7 cellular contexts compared by ENCODE assay signal in the genomic region with DNA sequence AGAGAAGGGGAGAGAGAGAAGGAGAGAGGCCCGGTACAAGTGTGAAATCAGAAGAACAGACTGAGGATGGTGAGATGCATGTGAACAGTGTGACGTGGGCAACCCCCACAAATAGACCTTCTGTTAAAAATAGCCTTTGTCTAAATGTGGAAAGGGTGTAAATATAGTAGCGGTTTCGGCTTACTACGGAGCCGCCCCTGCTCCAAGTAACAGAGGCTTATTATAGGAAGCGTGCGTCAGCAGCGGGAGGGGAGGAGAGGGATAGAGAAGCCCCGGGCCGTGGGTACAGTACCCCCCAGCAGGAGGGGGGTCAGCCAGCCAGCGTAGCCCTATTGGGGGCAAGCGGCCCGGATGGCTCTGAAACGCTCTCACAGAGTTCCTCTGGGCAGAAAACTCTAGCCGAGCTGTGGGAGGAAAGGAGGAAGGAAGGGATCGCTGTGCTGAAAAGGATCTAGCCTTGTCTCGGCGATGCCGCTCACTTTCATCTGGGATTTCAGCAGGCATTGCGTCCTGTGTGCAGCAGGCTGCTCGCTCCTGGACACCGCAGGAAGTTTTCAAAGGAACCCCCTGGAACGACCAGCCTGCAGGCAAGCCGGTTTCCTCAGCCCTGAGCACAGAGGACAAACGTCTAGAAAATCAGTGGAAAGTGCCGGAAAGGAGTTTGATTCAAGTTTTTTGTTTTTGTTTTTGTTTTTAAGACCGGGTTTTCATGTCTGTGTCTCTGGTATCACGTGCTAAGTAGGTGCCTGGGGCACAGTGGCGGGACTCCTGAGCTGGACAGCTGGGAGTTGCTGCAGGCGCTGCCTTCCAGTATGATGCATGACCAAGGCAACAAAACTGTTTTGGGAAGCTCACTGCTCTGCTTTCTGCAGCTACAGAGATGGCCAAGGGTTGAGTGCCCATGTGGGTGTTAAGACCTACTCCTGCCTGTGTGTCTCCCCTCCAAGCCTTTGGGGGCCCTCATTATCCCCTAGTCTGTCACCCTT.
DNase-seq lines count a peak whose midpoint lies in the region; ATAC-seq and TF ChIP-seq lines count a peak whose summit lies in the region.

No MANE protein-coding gene starts in this region.

- peak overlapping the region; percentile 50 for H3K4me3 Mint-ChIP-seq in activated CD8-positive, alpha-beta T cell treated with anti-CD3 and anti-CD28 coated beads for 36 hours
- no peak overlapping the region for H3K4me3 Mint-ChIP-seq in progenitor cell of endocrine pancreas (ENCODE audit: low read depth)

- peak; percentile 48 for ATAC-seq in GM18519 (IDR thresholded peaks at IDR 0.05; ENCODE audit: low FRiP score, unreplicated experiment)
- ATAC-seq in HG02885 (IDR thresholded peaks at IDR 0.05; ENCODE audit: poor library complexity, unreplicated experiment): peak; percentile 66
- ATAC-seq in activated CD8-positive, alpha-beta T cell treated with anti-CD3 and anti-CD28 coated beads for 36 hours: peak; percentile 77
- ATAC-seq in gastroesophageal sphincter: peak; percentile 74
- peak; percentile 74 for ATAC-seq in omental fat pad (ENCODE audit: low FRiP score)
- no peak for ATAC-seq in HG02840 (IDR thresholded peaks at IDR 0.05; ENCODE audit: low FRiP score, unreplicated experiment)

- TF ChIP-seq CTCF in activated CD8-positive, alpha-beta T cell treated with anti-CD3 and anti-CD28 coated beads for 36 hours (IDR thresholded peaks at IDR 0.05): no peak
- peak in 1 of 4 experiments; percentile 7 for TF ChIP-seq CTCF in gastroesophageal sphincter (IDR thresholded peaks at IDR 0.05)
- no peak for TF ChIP-seq CTCF in omental fat pad (IDR thresholded peaks at IDR 0.05)
- no peak for TF ChIP-seq CTCF in progenitor cell of endocrine pancreas (IDR thresholded peaks at IDR 0.05; ENCODE audit: unreplicated experiment)

- POLR2A ChIA-PET in activated CD8-positive, alpha-beta T cell treated with anti-CD3 and anti-CD28 coated beads for 36 hours (lab: Charles Lee): no interaction called here

- peaks cover 18% of the 10 kb centered on the region for H3K4me1 Mint-ChIP-seq in activated CD8-positive, alpha-beta T cell treated with anti-CD3 and anti-CD28 coated beads for 36 hours (ENCODE audit: low read depth)
- H3K4me1 Mint-ChIP-seq in progenitor cell of endocrine pancreas (ENCODE audit: low read depth): no peaks in the 10 kb centered on the region

- H3K36me3 ChIP-seq in gastroesophageal sphincter: no peaks in the 10 kb centered on the region

- H3K27me3 Mint-ChIP-seq in activated CD8-positive, alpha-beta T cell treated with anti-CD3 and anti-CD28 coated beads for 36 hours: peaks cover 25% of the 10 kb centered on the region
- peaks cover 26% of the 10 kb centered on the region for H3K27me3 Mint-ChIP-seq in progenitor cell of endocrine pancreas

- H3K36me3 Mint-ChIP-seq in activated CD8-positive, alpha-beta T cell treated with anti-CD3 and anti-CD28 coated beads for 36 hours (ENCODE audit: low read depth): no peaks in the 10 kb centered on the region
- no peaks in the 10 kb centered on the region for H3K36me3 Mint-ChIP-seq in progenitor cell of endocrine pancreas (ENCODE audit: insufficient read depth)

- H3K27me3 ChIP-seq in gastroesophageal sphincter: no peaks in the 10 kb centered on the region

- H3K27ac Mint-ChIP-seq in activated CD8-positive, alpha-beta T cell treated with anti-CD3 and anti-CD28 coated beads for 36 hours: peak overlapping the region; percentile 12
- no peak overlapping the region for H3K27ac Mint-ChIP-seq in progenitor cell of endocrine pancreas

- TF ChIP-seq POLR2A in gastroesophageal sphincter (IDR thresholded peaks at IDR 0.05): no peak

- peak overlapping the region; percentile 30 to 52 for H3K4me3 ChIP-seq in gastroesophageal sphincter

- CTCF ChIA-PET in activated CD8-positive, alpha-beta T cell treated with anti-CD3 and anti-CD28 coated beads for 36 hours (lab: Charles Lee): interaction anchor here (1.1 kb wide), 1 partner anchor 137 kb away, joined by 3 read pairs; no protein-coding TSS in a partner anchor

- DNase-seq in activated CD8-positive, alpha-beta T cell treated with anti-CD3 and anti-CD28 coated beads for 36 hours: peak; percentile 53
- DNase-seq in omental fat pad (ENCODE audit: low spot score) (no peak), progenitor cell of endocrine pancreas (ENCODE audit: low spot score, unreplicated experiment) (no peak)

- TF ChIP-seq EP300 in gastroesophageal sphincter (IDR thresholded peaks at IDR 0.05): no peak

- no peaks in the 10 kb centered on the region for H3K9me3 Mint-ChIP-seq in activated CD8-positive, alpha-beta T cell treated with anti-CD3 and anti-CD28 coated beads for 36 hours
- peaks cover 3% of the 10 kb centered on the region for H3K9me3 Mint-ChIP-seq in progenitor cell of endocrine pancreas (ENCODE audit: low read depth)

- H3K4me1 ChIP-seq in gastroesophageal sphincter: peaks cover 0 to 36% (median 3%) of the 10 kb centered on the region in 3 donors

- 3 to 9% methylated on average over 20 to 25 of the region's 31 CpGs for WGBS in gastroesophageal sphincter (ENCODE audit: low coverage in 1 of 2), 2 donors

- peak overlapping the region in 3 of 4 donors; percentile 76 to 79 (median 77) for H3K27ac ChIP-seq in gastroesophageal sphincter

- H3K9me3 ChIP-seq in gastroesophageal sphincter: no peaks in the 10 kb centered on the region

- intact Hi-C loops in activated CD8-positive, alpha-beta T cell treated with anti-CD3 and anti-CD28 coated beads for 36 hours (cut with micrococcal nuclease): no loop called here
